21 cellular contexts compared by ENCODE assay signal in genomic region chr6:29872791-29873190, GRCh38. TPM values are rescaled to one million over a fixed set of nuclear protein-coding genes. Genes with fewer than 3 reads are reported as not detected.
"Had no signal": no experiment of that assay in that cellular context is flagged by ENCODE, and none has a peak within 500 bp of the region (broad histone marks: within the 10 kb centered on the region; RNA-seq: fewer than 3 reads in every experiment).

No MANE protein-coding gene starts in this region.

- H3K9me3 Mint-ChIP-seq: T-cell had no signal

- H3K4me2 ChIP-seq: SK-N-SH had no signal

- H3K27ac Mint-ChIP-seq: T-cell had no signal

- H3K9me3 ChIP-seq: MG63, SK-N-SH had no signal

- H3K36me3 Mint-ChIP-seq: T-cell had no signal

- H3K9ac ChIP-seq: SK-N-SH had no signal

- H3K9me2 ChIP-seq: SK-N-SH had no signal

- ATAC-seq: T-cell had no signal

- H3K27me3 ChIP-seq: MG63 had no signal

- H3K4me3 Mint-ChIP-seq: T-cell had no signal

- H3K4me3 ChIP-seq: MG63 had no signal

- H3K36me3 ChIP-seq: MG63 had no signal

- FAIRE-seq: RCC 7860 had no signal

- DNase-seq: IMR-90, Karpas-422, KG1, MG63, NCI-H1092, NCI-H1105 treated with DMSO at 0.1 percent for 48 hours, NCI-H1417 treated with DMSO at 0.1 percent for 48 hours, NCI-H146, NCI-H1694 treated with DMSO at 0.1 percent for 48 hours, NCI-H1930, NCI-H2081, NCI-H2107, NCI-H2227 treated with DMSO at 0.1 percent for 48 hours, NCI-H526, Right ventricle myocardium superior, RPMI8226, SK-N-SH, SW 1271, T-cell had no signal

- H3K4me1 Mint-ChIP-seq: T-cell had no signal

RNA-seq across cellular contexts. Expression of gene HLA-G, which starts 45.2 kb away (rescaled TPM):
- total RNA-seq: IMR-90, NCI-H460, Right ventricle myocardium superior had no signal
- polyA plus RNA-seq: IMR-90, SK-N-SH had no signal
